ENCODE assay signal across 8 cellular contexts in genomic region chr2:171811229-171811628, GRCh38.
A peak's percentile ranks its signal among the peaks of the same experiment; 100 is the strongest.
DNase-seq lines count a peak whose midpoint lies in the region; ATAC-seq, FAIRE-seq and TF ChIP-seq lines count a peak whose summit lies in the region.

No MANE protein-coding gene starts in this region.

- H3K27me3 ChIP-seq in OCI-LY1 (ENCODE audit: insufficient read depth, low read length) (no peaks in the 10 kb centered on the region), upper lobe of right lung (no peaks in the 10 kb centered on the region)

- no peak overlapping the region for H3K4me2 ChIP-seq in OCI-LY1 (ENCODE audit: low read length)

- H3K9ac ChIP-seq in OCI-LY1 (ENCODE audit: low read length): no peak overlapping the region

- H3K4me1 ChIP-seq in OCI-LY1 (ENCODE audit: insufficient read depth, low read length, severe bottlenecking) (no peaks in the 10 kb centered on the region), upper lobe of right lung (no peaks in the 10 kb centered on the region)

- TF ChIP-seq CTCF in OCI-LY1 (IDR thresholded peaks at IDR 0.05; ENCODE audit: low read length) (peak; percentile 57), fibroblast of mammary gland (conservative IDR thresholded peaks at IDR 0.05; ENCODE audit: control insufficient read depth, insufficient read depth, low read depth, low read length) (peak; percentile 30), upper lobe of right lung (IDR thresholded peaks at IDR 0.05) (peak; percentile 28)

- no peaks in the 10 kb centered on the region for H3K9me3 ChIP-seq in OCI-LY1 (ENCODE audit: low read length)
- H3K9me3 ChIP-seq in upper lobe of right lung: no peaks in the 10 kb centered on the region

- H4K20me1 ChIP-seq in OCI-LY1 (ENCODE audit: insufficient read depth, low read length): no peaks in the 10 kb centered on the region

- no peak overlapping the region for H2AFZ ChIP-seq in OCI-LY1 (ENCODE audit: low read length)

- H3K9me2 ChIP-seq in OCI-LY1 (ENCODE audit: low read depth, low read length): no peaks in the 10 kb centered on the region

- H3K36me3 ChIP-seq in OCI-LY1 (ENCODE audit: insufficient read depth, low read length): peaks cover 47% of the 10 kb centered on the region; the same call in 1 of the 2 replicates
- peaks cover 12% of the 10 kb centered on the region for H3K36me3 ChIP-seq in upper lobe of right lung

- intact Hi-C loops in upper lobe of right lung (cut with DNase I): no loop called here

- H3K4me3 ChIP-seq in OCI-LY1 (ENCODE audit: low read depth, low read length, poor library complexity, severe bottlenecking) (no peak overlapping the region), fibroblast of mammary gland (ENCODE audit: control insufficient read depth, low read depth, low read length) (no peak overlapping the region), upper lobe of right lung (no peak overlapping the region)

- peak; percentile 38 for ATAC-seq in upper lobe of right lung

- FAIRE-seq in A204.1 (lab: Jason Lieb, UNC) (peak; percentile 90), GM19239 (lab: Jason Lieb, UNC) (peak; percentile 78)

- no peaks in the 10 kb centered on the region for H3F3A ChIP-seq in OCI-LY1 (ENCODE audit: insufficient read depth, low read length)

- no peak for DNase-seq in GM19239 (ENCODE audit: insufficient read length, low spot score)
- DNase-seq in fibroblast of mammary gland (ENCODE audit: low read depth): peak; percentile 48
- DNase-seq in upper lobe of right lung: no peak
- DNase-seq in activated effector memory CD4-positive, alpha-beta T cell treated with anti-CD3 and anti-CD28 coated beads, Interleukin-2, amount 50 U/mL, for 16 hours: no peak
- DNase-seq in islet precursor cell: no peak
- no peak for DNase-seq in activated CD8-positive, alpha-beta memory T cell treated with anti-CD3 and anti-CD28 coated beads, Interleukin-2, amount 50 U/mL, for 4 hours

- no peak overlapping the region for H3K27ac ChIP-seq in OCI-LY1 (ENCODE audit: low read depth, low read length, poor library complexity, severe bottlenecking)
- no peak overlapping the region for H3K27ac ChIP-seq in upper lobe of right lung

- no peaks in the 10 kb centered on the region for H3K79me2 ChIP-seq in OCI-LY1 (ENCODE audit: insufficient read depth, low read length)
